In genomic region chr14:72892879-72893635, GRCh38 we compare ENCODE assay signal across 1 cellular context.
A peak's percentile ranks its signal among the peaks of the same experiment; 100 is the strongest.
TF ChIP-seq lines count a peak whose summit lies in the region.

No MANE protein-coding gene starts in this region.

TF ChIP-seq in HEK293, 187 proteins besides CTCF, POLR2A, EP300 and RAD21 (continued from another document):
- TF ChIP-seq PATZ1 (tag by site-specific recombination; IDR thresholded peaks at IDR 0.05) (0 out of 2 replicates have a peak, but pooled peaks have one; percentile 51), ZNF174 (tag by site-specific recombination; IDR thresholded peaks at IDR 0.05) (no peak)
TF ChIP-seq in HEK293: peak in this region for 10.
